In the genomic region with DNA sequence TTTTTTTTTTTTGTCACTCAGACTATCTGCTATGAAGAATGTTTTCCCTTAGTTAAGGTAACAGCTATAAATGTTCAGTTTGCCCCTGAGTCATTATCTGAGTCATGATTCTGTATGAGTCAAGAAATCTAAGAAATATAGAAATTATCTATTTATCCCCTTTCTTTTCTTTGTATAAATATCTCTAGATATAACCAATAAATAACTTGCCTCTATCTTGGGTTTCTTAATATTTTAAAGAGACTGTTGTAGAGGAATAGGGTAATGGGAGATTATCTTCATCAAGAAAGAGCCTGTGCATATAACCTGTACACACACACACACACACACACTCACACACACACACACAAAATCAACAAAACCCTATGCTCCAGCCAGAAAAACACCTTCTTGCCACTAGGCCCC, we compare ENCODE assay signal across 1 cellular context.
TF ChIP-seq lines count a peak whose summit lies in the region.

No MANE protein-coding gene starts in this region.

TF ChIP-seq in HepG2, 621 proteins besides CTCF, POLR2A, EP300 and RAD21 (continued from another document):
- TF ChIP-seq ZNF746 (CRISPR knock-in tag; IDR thresholded peaks at IDR 0.05) (no peak), ZFX (CRISPR knock-in tag; IDR thresholded peaks at IDR 0.05; ENCODE audit: low read depth) (no peak), ZNF660 (CRISPR knock-in tag; IDR thresholded peaks at IDR 0.05; ENCODE audit: borderline replicate concordance, low read depth) (no peak), TCF7L2 (IDR thresholded peaks at IDR 0.05; ENCODE audit: low read depth, low read length) (no peak), ZBTB20 (CRISPR knock-in tag; IDR thresholded peaks at IDR 0.05; ENCODE audit: borderline replicate concordance, low read depth) (no peak), STAG1 (CRISPR knock-in tag; IDR thresholded peaks at IDR 0.05) (no peak), ZSCAN20 (CRISPR knock-in tag; IDR thresholded peaks at IDR 0.05; ENCODE audit: borderline replicate concordance) (no peak), HDAC2 (CRISPR knock-in tag; IDR thresholded peaks at IDR 0.05) (no peak), KLF16 (CRISPR knock-in tag; IDR thresholded peaks at IDR 0.05) (no peak), BRD4 (CRISPR knock-in tag; IDR thresholded peaks at IDR 0.05) (no peak), PHF8 (CRISPR knock-in tag; IDR thresholded peaks at IDR 0.05) (no peak), HOXA7 (CRISPR knock-in tag; IDR thresholded peaks at IDR 0.05) (no peak)
- TF ChIP-seq, protein P1, sequence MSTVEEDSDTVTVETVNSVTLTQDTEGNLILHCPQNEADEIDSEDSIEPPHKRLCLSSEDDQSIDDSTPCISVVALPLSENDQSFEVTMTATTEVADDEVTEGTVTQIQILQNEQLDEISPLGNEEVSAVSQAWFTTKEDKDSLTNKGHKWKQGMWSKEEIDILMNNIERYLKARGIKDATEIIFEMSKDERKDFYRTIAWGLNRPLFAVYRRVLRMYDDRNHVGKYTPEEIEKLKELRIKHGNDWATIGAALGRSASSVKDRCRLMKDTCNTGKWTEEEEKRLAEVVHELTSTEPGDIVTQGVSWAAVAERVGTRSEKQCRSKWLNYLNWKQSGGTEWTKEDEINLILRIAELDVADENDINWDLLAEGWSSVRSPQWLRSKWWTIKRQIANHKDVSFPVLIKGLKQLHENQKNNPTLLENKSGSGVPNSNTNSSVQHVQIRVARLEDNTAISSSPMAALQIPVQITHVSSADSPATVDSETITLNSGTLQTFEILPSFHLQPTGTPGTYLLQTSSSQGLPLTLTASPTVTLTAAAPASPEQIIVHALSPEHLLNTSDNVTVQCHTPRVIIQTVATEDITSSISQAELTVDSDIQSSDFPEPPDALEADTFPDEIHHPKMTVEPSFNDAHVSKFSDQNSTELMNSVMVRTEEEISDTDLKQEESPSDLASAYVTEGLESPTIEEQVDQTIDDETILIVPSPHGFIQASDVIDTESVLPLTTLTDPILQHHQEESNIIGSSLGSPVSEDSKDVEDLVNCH (CRISPR knock-in tag; IDR thresholded peaks at IDR 0.05): no peak
